In genomic region chr4:100649478-100649877, GRCh38 we compare ENCODE assay signal across 19 cellular contexts.
DNase-seq lines count a peak whose midpoint lies in the region; ATAC-seq and TF ChIP-seq lines count a peak whose summit lies in the region.
"Had no signal": no experiment of that assay in that cellular context is flagged by ENCODE, and none has a peak within 500 bp of the region (broad histone marks: within the 10 kb centered on the region; RNA-seq: fewer than 3 reads in every experiment).

No MANE protein-coding gene starts in this region.

- H3K9me3 ChIP-seq in right cardiac atrium (ENCODE audit: control insufficient read depth, low read length) = no peaks in the 10 kb centered on the region
- no peaks in the 10 kb centered on the region for H3K9me3 ChIP-seq in PC-3 (ENCODE audit: low read length)
- H3K9me3 ChIP-seq: BE2C, SJCRH30 had no signal

- no peaks in the 10 kb centered on the region for H4K20me1 ChIP-seq in PC-3 (ENCODE audit: low read length)

- H3K79me2 ChIP-seq in PC-3 (ENCODE audit: low read length) = no peaks in the 10 kb centered on the region

- no peaks in the 10 kb centered on the region for H3F3A ChIP-seq in PC-3 (ENCODE audit: low read length, unreplicated experiment)

- TF ChIP-seq CTCF in PC-3 (conservative IDR thresholded peaks at IDR 0.05; ENCODE audit: low read depth, low read length) (no peak), fibroblast of the aortic adventitia (IDR thresholded peaks at IDR 0.05; ENCODE audit: insufficient read depth, low read length) (no peak), GM20000 (IDR thresholded peaks at IDR 0.05; ENCODE audit: extremely low read depth, missing control alignments) (no peak)

- H3K27me3 ChIP-seq in right cardiac atrium (ENCODE audit: control insufficient read depth, insufficient read depth) (no peaks in the 10 kb centered on the region), PC-3 (ENCODE audit: low read length) (no peaks in the 10 kb centered on the region)
- H3K27me3 ChIP-seq: BE2C, SJCRH30 had no signal

- H3K9me2 ChIP-seq in PC-3 (replicated peaks; ENCODE audit: low read length) = no peaks in the 10 kb centered on the region

- ATAC-seq in right cardiac atrium (peak; percentile 36 to 88), Right ventricle myocardium inferior (no peak), PC-3 (peak; percentile 27; the same call in 1 of the 2 replicates)

- H3K4me3 ChIP-seq in right cardiac atrium (ENCODE audit: low read length) (no peak overlapping the region), PC-3 (ENCODE audit: low read length) (no peak overlapping the region), fibroblast of the aortic adventitia (ENCODE audit: low read depth, low read length) (no peak overlapping the region)
- H3K4me3 ChIP-seq: SJCRH30 had no signal

- no peaks in the 10 kb centered on the region for H3K4me1 ChIP-seq in right cardiac atrium (ENCODE audit: control insufficient read depth, insufficient read depth, low read length)
- peaks cover 10% of the 10 kb centered on the region for H3K4me1 ChIP-seq in PC-3 (ENCODE audit: insufficient read depth, low read length)
- H3K4me1 ChIP-seq: BE2C, SJCRH30 had no signal

- 0 out of 2 replicates have a peak overlapping the region, but pooled peaks have one; percentile 16 for H3K4me2 ChIP-seq in PC-3 (ENCODE audit: low read length)

- BruUV-seq in PC-3 (replicated peaks; lab: Mats Ljungman, UMichigan) = no TSS peak

- H3K27ac ChIP-seq in right cardiac atrium (ENCODE audit: low read length) (no peak overlapping the region), PC-3 (ENCODE audit: low read length) (no peak overlapping the region)
- H3K27ac ChIP-seq: SJCRH30 had no signal

- no peak overlapping the region for H3K9ac ChIP-seq in PC-3 (ENCODE audit: low read length)

- POLR2A ChIA-PET in PC-3 (lab: Charles Lee; ENCODE audit: unreplicated experiment) = no interaction called here

- H2AFZ ChIP-seq in PC-3 (ENCODE audit: low read length) = no peak overlapping the region

- intact Hi-C loops in right cardiac atrium (cut with DNase I) (no loop called here), Right ventricle myocardium inferior (cut with DNase I) (loop anchor here (2.0 kb wide), 1 partner anchor 131 kb away; the partner anchor contains the start of gene EMCN), PC-3 (cut with micrococcal nuclease) (no loop called here)

- no peak for DNase-seq in right cardiac atrium
- no peak for DNase-seq in Right ventricle myocardium inferior (ENCODE audit: missing footprints)
- DNase-seq in PC-3 = peak; percentile 11
- DNase-seq in fibroblast of the aortic adventitia (ENCODE audit: low read depth) = peak; percentile 52
- no peak for DNase-seq in stimulated activated CD4-positive, alpha-beta T cell treated with anti-CD3 and anti-CD28 coated beads, Interleukin-2, amount 100 ng/mL, for 24 hours
- no peak for DNase-seq in GM20000 (ENCODE audit: low spot score)
- DNase-seq in activated CD4-positive, alpha-beta T cell treated with anti-CD3 and anti-CD28 coated beads, Interleukin-2, amount 50 U/mL, for 48 hours = no peak
- no peak for DNase-seq in GOT3 (lab: John Stamatoyannopoulos, UW)
- DNase-seq: BE2C; Calu3; CD4-positive, alpha-beta T cell; NCI-H1105 treated with DMSO at 0.1 percent for 48 hours; NCI-H1694 treated with DMSO at 0.1 percent for 48 hours; NCI-H2107; NCI-H345; NCI-H526 treated with DMSO at 0.1 percent for 48 hours; OCI-M1; RPMI8226; SJCRH30 had no signal

- CTCF ChIA-PET in PC-3 (lab: Charles Lee) = no interaction called here

- 33% methylated on average over 2 of the region's 2 CpGs for WGBS in right cardiac atrium

- no peaks in the 10 kb centered on the region for H3K36me3 ChIP-seq in PC-3 (ENCODE audit: low read depth, low read length)
- H3K36me3 ChIP-seq: BE2C, SJCRH30 had no signal

Comparison
In these comparisons a context has a peak if more than half of its experiments do, and no peak if none do; other contexts are left out.
1. DNase-seq: peak in PC-3 (single experiment) and fibroblast of the aortic adventitia (single experiment); none in right cardiac atrium (0 of 3), Right ventricle myocardium inferior (single experiment), stimulated activated CD4-positive, alpha-beta T cell treated with anti-CD3 and anti-CD28 coated beads, Interleukin-2, amount 100 ng/mL, for 24 hours (0 of 2), GM20000 (single experiment), activated CD4-positive, alpha-beta T cell treated with anti-CD3 and anti-CD28 coated beads, Interleukin-2, amount 50 U/mL, for 48 hours (0 of 2) and GOT3 (single experiment).